Comparison of ENCODE assay signal across 8 cellular contexts in genomic region chr12:14803830-14804160, GRCh38. TPM values are rescaled to one million over a fixed set of nuclear protein-coding genes. Genes with fewer than 3 reads are reported as not detected.
DNase-seq lines count a peak whose midpoint lies in the region; ATAC-seq lines count a peak whose summit lies in the region.

No MANE protein-coding gene starts in this region.

- ATAC-seq in HG03159 (IDR thresholded peaks at IDR 0.05; ENCODE audit: unreplicated experiment) = peak; percentile 15
- peak; percentile 1 for ATAC-seq in activated T-helper 17 cell treated with anti-CD3 and anti-CD28 coated beads, Interleukin-2, amount 50 U/mL, for 72 hours (replicated peaks)
- peak; percentile 29 for ATAC-seq in left lobe of liver
- ATAC-seq in aorta (ENCODE audit: low FRiP score) = peak; percentile 59

- peaks cover 2 to 3% of the 10 kb centered on the region in 2 donors for H3K36me3 ChIP-seq in aorta (ENCODE audit: control insufficient read depth in 1 of 2, insufficient read depth in 2 of 2, low read length in 1 of 2)

- peaks cover 11% of the 10 kb centered on the region for H3K4me1 Mint-ChIP-seq in activated T-helper 17 cell treated with anti-CD3 and anti-CD28 coated beads, Interleukin-2, amount 50 U/mL, for 72 hours

- H3K27ac Mint-ChIP-seq in activated T-helper 17 cell treated with anti-CD3 and anti-CD28 coated beads, Interleukin-2, amount 50 U/mL, for 72 hours = no peak overlapping the region

- H3K9me3 ChIP-seq in aorta (ENCODE audit: control insufficient read depth, low read length) = no peaks in the 10 kb centered on the region

- no peaks in the 10 kb centered on the region for H3K27me3 ChIP-seq in aorta (ENCODE audit: control insufficient read depth in 1 of 2, insufficient read depth in 2 of 2, low read length in 1 of 2)

- no peaks in the 10 kb centered on the region for H3K4me1 ChIP-seq in aorta (ENCODE audit: control insufficient read depth in 1 of 2, insufficient read depth in 2 of 2, low read length in 2 of 2)

- H3K27me3 Mint-ChIP-seq in activated T-helper 17 cell treated with anti-CD3 and anti-CD28 coated beads, Interleukin-2, amount 50 U/mL, for 72 hours = no peaks in the 10 kb centered on the region

- peak; percentile 81 for DNase-seq in NCI-H1417 treated with DMSO at 0.1 percent for 48 hours (lab: John Stamatoyannopoulos, UW)
- DNase-seq in NCI-H1417 (lab: John Stamatoyannopoulos, UW) = no peak
- DNase-seq in left lobe of liver (ENCODE audit: low spot score) = no peak
- no peak for DNase-seq in aorta
- no peak for DNase-seq in activated effector memory CD4-positive, alpha-beta T cell treated with anti-CD3 and anti-CD28 coated beads, Interleukin-2, amount 50 U/mL, for 16 hours
- no peak for DNase-seq in NCI-H128 (lab: John Stamatoyannopoulos, UW; ENCODE audit: unreplicated experiment)

- peak overlapping the region in 1 of 2 donors; percentile 47 for H3K27ac ChIP-seq in aorta (ENCODE audit: low read depth in 1 of 2, low read length in 2 of 2)

- H3K9me3 Mint-ChIP-seq in activated T-helper 17 cell treated with anti-CD3 and anti-CD28 coated beads, Interleukin-2, amount 50 U/mL, for 72 hours = no peaks in the 10 kb centered on the region

- intact Hi-C loops in aorta (cut with DNase I) = loop anchor here in 1 of 2 donors (2.0 kb wide), 1 partner anchor 29 kb away; a partner anchor contains a TSS

- no peaks in the 10 kb centered on the region for H3K36me3 Mint-ChIP-seq in activated T-helper 17 cell treated with anti-CD3 and anti-CD28 coated beads, Interleukin-2, amount 50 U/mL, for 72 hours (ENCODE audit: low read depth)

- peak overlapping the region; percentile 90 to 96 for H3K4me3 ChIP-seq in aorta (ENCODE audit: low read length in 2 of 2)

- 0% methylated on average over 12 of the region's 12 CpGs for WGBS in aorta, 2 donors

- H3K4me3 Mint-ChIP-seq in activated T-helper 17 cell treated with anti-CD3 and anti-CD28 coated beads, Interleukin-2, amount 50 U/mL, for 72 hours = no peak overlapping the region

RNA-seq across cellular contexts. Expression of gene C12orf60, which starts 0.3 kb away (rescaled TPM):
- 1 to 10 TPM; 2.6 to 3.7 TPM for total RNA-seq in activated T-helper 17 cell treated with anti-CD3 and anti-CD28 coated beads, Interleukin-2, amount 50 U/mL, for 72 hours
- total RNA-seq in left lobe of liver (0.33 TPM), aorta (1 to 10 TPM in 1 of 2 donors, under 1 TPM in 1; 0.91 to 1.1 TPM)
- 1 to 10 TPM in 1 of 2 donors, under 1 TPM in 1; 0.56 to 1.9 TPM for polyA plus RNA-seq in aorta

RNA-seq across cellular contexts. Expression of gene WBP11, which starts 0.5 kb away (rescaled TPM):
- 100 to 1,000 TPM in 1 of 2 donors, 10 to 100 TPM in 1; 87.5 to 102 TPM for total RNA-seq in activated T-helper 17 cell treated with anti-CD3 and anti-CD28 coated beads, Interleukin-2, amount 50 U/mL, for 72 hours
- total RNA-seq in left lobe of liver (15.9 TPM), aorta (10 to 100 TPM; 43.2 to 44.7 TPM)
- polyA plus RNA-seq in aorta = 10 to 100 TPM; 16.9 TPM

RNA-seq across cellular contexts. Expression of gene SMCO3, which starts 10.2 kb away (rescaled TPM):
- not detected for total RNA-seq in activated T-helper 17 cell treated with anti-CD3 and anti-CD28 coated beads, Interleukin-2, amount 50 U/mL, for 72 hours
- 0.53 TPM for total RNA-seq in left lobe of liver
- total RNA-seq in aorta = 1 to 10 TPM in 1 of 2 donors, under 1 TPM in 1; 0.26 to 1.0 TPM
- 1 to 10 TPM in 1 of 2 donors, under 1 TPM in 1; 0.88 to 3.0 TPM for polyA plus RNA-seq in aorta

RNA-seq across cellular contexts. Expression of gene ART4, which starts 39.5 kb away (rescaled TPM):
- total RNA-seq in activated T-helper 17 cell treated with anti-CD3 and anti-CD28 coated beads, Interleukin-2, amount 50 U/mL, for 72 hours = not detected
- total RNA-seq in left lobe of liver (27.5 TPM), aorta (10 to 100 TPM in 1 of 2 donors, 1 to 10 TPM in 1; 5.6 to 11.6 TPM)
- polyA plus RNA-seq in aorta = 10 to 100 TPM; 10.5 to 50.8 TPM

Comparison
In these comparisons a context has a peak if more than half of its experiments do, and no peak if none do; other contexts are left out.
1. ATAC-seq: peak in every context shown above with its lines; median percentile 59 in aorta; 29 in left lobe of liver; 15 in HG03159; 1 in activated T-helper 17 cell treated with anti-CD3 and anti-CD28 coated beads, Interleukin-2, amount 50 U/mL, for 72 hours.